8 cellular contexts compared by ENCODE assay signal in the genomic region with DNA sequence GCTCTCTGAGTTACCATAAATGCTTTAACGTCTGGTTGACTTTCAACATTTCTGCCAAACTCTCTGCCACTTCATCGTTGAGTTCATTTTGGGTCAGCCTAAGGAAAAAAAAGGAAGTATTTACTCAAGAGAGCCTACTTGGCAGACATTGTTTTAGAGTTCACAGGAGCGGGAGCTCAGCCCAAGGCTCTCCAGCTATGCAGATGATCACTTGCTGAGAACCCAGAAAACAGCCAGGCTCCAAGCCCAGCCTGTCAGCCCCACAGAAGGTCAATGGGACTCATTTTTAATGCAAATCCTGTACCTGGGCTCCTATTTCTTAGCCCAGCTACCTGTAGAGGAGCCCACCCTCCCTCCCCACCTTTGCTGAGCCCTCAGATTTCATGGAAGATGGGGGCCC. TPM values are rescaled to one million over a fixed set of nuclear protein-coding genes. Genes with fewer than 3 reads are reported as not detected.
DNase-seq lines count a peak whose midpoint lies in the region; ATAC-seq, FAIRE-seq and TF ChIP-seq lines count a peak whose summit lies in the region.
"Had no signal": no experiment of that assay in that cellular context is flagged by ENCODE, and none has a peak within 500 bp of the region (broad histone marks: within the 10 kb centered on the region; RNA-seq: fewer than 3 reads in every experiment).

No MANE protein-coding gene starts in this region.

- no peak for FAIRE-seq in D721Med (lab: Jason Lieb, UNC)

- ATAC-seq in lower lobe of right lung (peak; percentile 83 to 94), upper lobe of left lung (ENCODE audit: low FRiP score in 2 of 2) (peak; percentile 79 to 83), GM21576 (IDR thresholded peaks at IDR 0.05; ENCODE audit: unreplicated experiment) (no peak)

- WGBS in upper lobe of left lung, 2 donors, result 18 to 31% methylated on average over 3 of the region's 3 CpGs

- peaks cover 26% of the 10 kb centered on the region for H3K36me3 Mint-ChIP-seq in chondrocyte (ENCODE audit: low read depth)

- H3K27ac ChIP-seq in lower lobe of right lung (peak overlapping the region; percentile 54), upper lobe of left lung (peak overlapping the region; percentile 48 to 84 (median 66))

- TF ChIP-seq CTCF in chondrocyte (IDR thresholded peaks at IDR 0.05) (no peak), lower lobe of right lung (IDR thresholded peaks at IDR 0.05) (no peak), upper lobe of left lung (IDR thresholded peaks at IDR 0.05) (no peak), D721Med (IDR thresholded peaks at IDR 0.05; ENCODE audit: insufficient read depth, missing control alignments) (no peak)

- H3K4me3 Mint-ChIP-seq in chondrocyte (ENCODE audit: unreplicated experiment), result no peak overlapping the region

- no peaks in the 10 kb centered on the region for H3K27me3 Mint-ChIP-seq in chondrocyte (ENCODE audit: low read depth)

- H3K4me1 Mint-ChIP-seq in chondrocyte (ENCODE audit: low read depth), result peaks cover 30% of the 10 kb centered on the region

- intact Hi-C loops in lower lobe of right lung (cut with DNase I), result no loop called here

- H3K27ac Mint-ChIP-seq in chondrocyte (ENCODE audit: unreplicated experiment), result peak overlapping the region; percentile 67

- TF ChIP-seq EP300 in upper lobe of left lung (IDR thresholded peaks at IDR 0.05), result peak in 1 of 4 donors; percentile 15

- no peaks in the 10 kb centered on the region for H3K9me3 ChIP-seq in MG63
- H3K9me3 ChIP-seq in lower lobe of right lung, result no peaks in the 10 kb centered on the region
- H3K9me3 ChIP-seq in upper lobe of left lung, result no peaks in the 10 kb centered on the region

- no peak overlapping the region for H3K4me3 ChIP-seq in MG63
- peak overlapping the region; percentile 18 for H3K4me3 ChIP-seq in lower lobe of right lung
- H3K4me3 ChIP-seq in upper lobe of left lung, result no peak overlapping the region

- H3K9me3 Mint-ChIP-seq in chondrocyte (ENCODE audit: low read depth), result no peaks in the 10 kb centered on the region

- peaks cover 14% of the 10 kb centered on the region for H3K36me3 ChIP-seq in MG63
- H3K36me3 ChIP-seq in lower lobe of right lung, result peaks cover 82% of the 10 kb centered on the region
- H3K36me3 ChIP-seq in upper lobe of left lung, result peaks cover 9 to 71% (median 36%) of the 10 kb centered on the region in 4 donors

- peak; percentile 78 for DNase-seq in MG63
- no peak for DNase-seq in chondrocyte (ENCODE audit: low spot score)
- DNase-seq in lower lobe of right lung, result peak; percentile 73
- peak in 1 of 2 donors; percentile 85 for DNase-seq in upper lobe of left lung
- no peak for DNase-seq in NCI-H774 (lab: John Stamatoyannopoulos, UW)
- DNase-seq in D721Med (ENCODE audit: insufficient read length, low spot score), result no peak
- DNase-seq: activated CD4-positive, alpha-beta T cell treated with anti-CD3 and anti-CD28 coated beads, Interleukin-2, amount 50 U/mL, for 1 hour had no signal

- H3K4me1 ChIP-seq in lower lobe of right lung (peaks cover 72% of the 10 kb centered on the region), upper lobe of left lung (peaks cover 37 to 66% (median 61%) of the 10 kb centered on the region in 4 donors)

- H3K27me3 ChIP-seq in MG63 (no peaks in the 10 kb centered on the region), lower lobe of right lung (ENCODE audit: low read depth) (no peaks in the 10 kb centered on the region), upper lobe of left lung (no peaks in the 10 kb centered on the region)

- no peak for TF ChIP-seq POLR2A in upper lobe of left lung (IDR thresholded peaks at IDR 0.05)

RNA-seq across cellular contexts. Expression of a gene that starts 45.5 kb away (rescaled TPM):
- total RNA-seq in MG63 (2014; rRNA removed; shearing (Covaris generic); ENCODE audit: low replicate concordance), result 2.1 and 2.5 TPM in 2 replicates
- total RNA-seq in chondrocyte (6.0 to 8.2 TPM (median 6.6 TPM) in 3 replicates), lower lobe of right lung (42.9 TPM), upper lobe of left lung (10 to 100 TPM; 24.7 to 71.2 (median 38.0) TPM)

Comparison
In these comparisons a context has a peak if more than half of its experiments do, and no peak if none do; other contexts are left out.
1. DNase-seq: peak in MG63 (single experiment) and lower lobe of right lung (single experiment); none in chondrocyte (single experiment), NCI-H774 (single experiment) and D721Med (single experiment).